Comparison of ENCODE assay signal across 12 cellular contexts in genomic region chr3:171480526-171480925, GRCh38. TPM values are rescaled to one million over a fixed set of nuclear protein-coding genes. Genes with fewer than 3 reads are reported as not detected.
A peak's percentile ranks its signal among the peaks of the same experiment; 100 is the strongest.
DNase-seq lines count a peak whose midpoint lies in the region; ATAC-seq and FAIRE-seq lines count a peak whose summit lies in the region.
"Had no signal": no experiment of that assay in that cellular context is flagged by ENCODE, and none has a peak within 500 bp of the region (broad histone marks: within the 10 kb centered on the region; RNA-seq: fewer than 3 reads in every experiment).

No MANE protein-coding gene starts in this region.

- no peaks in the 10 kb centered on the region for H3K27me3 Mint-ChIP-seq in activated T-helper 1 cell treated with anti-CD3 and anti-CD28 coated beads, Interleukin-12 subunit alpha, Interleukin-12 subunit beta, Interleukin-2, Interleukin-4 antibody, amounts not matched to agents 30 ng/mL and 10 ng/mL and 1 ng/mL, durations not matched to agents 14 hours and 24 hours and 36 hours (ENCODE audit: insufficient read depth)

- in situ Hi-C loops in Caki2 (cut with HindIII; ENCODE audit: low pct_unique_long_range_greater_than_20kb, low sequenced_read_pairs), result no loop called here

- peak; percentile 91 for ATAC-seq in GM19351 (IDR thresholded peaks at IDR 0.05; ENCODE audit: unreplicated experiment)
- peak; percentile 57 for ATAC-seq in HG03025 (IDR thresholded peaks at IDR 0.05; ENCODE audit: low FRiP score, unreplicated experiment)

- H3K4me1 Mint-ChIP-seq in activated T-helper 1 cell treated with anti-CD3 and anti-CD28 coated beads, Interleukin-12 subunit alpha, Interleukin-12 subunit beta, Interleukin-2, Interleukin-4 antibody, amounts not matched to agents 30 ng/mL and 10 ng/mL and 1 ng/mL, durations not matched to agents 14 hours and 24 hours and 36 hours (ENCODE audit: low read depth), result peaks cover 14% of the 10 kb centered on the region
- H3K4me1 Mint-ChIP-seq: brain, CD14-positive monocyte had no signal

- intact Hi-C loops in activated T-helper 1 cell treated with anti-CD3 and anti-CD28 coated beads, Interleukin-12 subunit alpha, Interleukin-12 subunit beta, Interleukin-2, Interleukin-4 antibody, amounts not matched to agents 30 ng/mL and 10 ng/mL and 1 ng/mL, durations not matched to agents 14 hours and 24 hours and 36 hours (cut with micrococcal nuclease), result loop anchor here (1.0 kb wide), 2 partner anchors 11 to 20 kb away; partner anchors contain the start of gene TNIK

- no peaks in the 10 kb centered on the region for H3K9me3 Mint-ChIP-seq in activated T-helper 1 cell treated with anti-CD3 and anti-CD28 coated beads, Interleukin-12 subunit alpha, Interleukin-12 subunit beta, Interleukin-2, Interleukin-4 antibody, amounts not matched to agents 30 ng/mL and 10 ng/mL and 1 ng/mL, durations not matched to agents 14 hours and 24 hours and 36 hours

- peak; percentile 18 for DNase-seq in Caki2 (ENCODE audit: low read depth)
- DNase-seq in activated T-helper 1 cell treated with anti-CD3 and anti-CD28 coated beads, Interleukin-12 subunit alpha, Interleukin-12 subunit beta, Interleukin-2, Interleukin-4 antibody, amounts not matched to agents 30 ng/mL and 10 ng/mL and 1 ng/mL, durations not matched to agents 14 hours and 24 hours and 36 hours (ENCODE audit: low spot score), result peak; percentile 30
- no peak for DNase-seq in amygdala (lab: John Stamatoyannopoulos, UW)
- DNase-seq in SW480 (ENCODE audit: low spot score), result no peak
- DNase-seq in frontal cortex (ENCODE audit: low spot score in 2 of 2), result no peak
- no peak for DNase-seq in GDM1 (lab: John Stamatoyannopoulos, UW)
- DNase-seq: NCI-H1694 treated with DMSO at 0.1 percent for 48 hours had no signal

- peak overlapping the region; percentile 76 for H3K27ac Mint-ChIP-seq in activated T-helper 1 cell treated with anti-CD3 and anti-CD28 coated beads, Interleukin-12 subunit alpha, Interleukin-12 subunit beta, Interleukin-2, Interleukin-4 antibody, amounts not matched to agents 30 ng/mL and 10 ng/mL and 1 ng/mL, durations not matched to agents 14 hours and 24 hours and 36 hours
- H3K27ac Mint-ChIP-seq: brain, CD14-positive monocyte had no signal

- peak overlapping the region; percentile 2 for H3K4me3 Mint-ChIP-seq in activated T-helper 1 cell treated with anti-CD3 and anti-CD28 coated beads, Interleukin-12 subunit alpha, Interleukin-12 subunit beta, Interleukin-2, Interleukin-4 antibody, amounts not matched to agents 30 ng/mL and 10 ng/mL and 1 ng/mL, durations not matched to agents 14 hours and 24 hours and 36 hours
- H3K4me3 Mint-ChIP-seq: brain, CD14-positive monocyte had no signal

- no peak for FAIRE-seq in frontal cortex (lab: Jason Lieb, UNC)
- FAIRE-seq: H54 had no signal

- no peaks in the 10 kb centered on the region for H3K36me3 Mint-ChIP-seq in activated T-helper 1 cell treated with anti-CD3 and anti-CD28 coated beads, Interleukin-12 subunit alpha, Interleukin-12 subunit beta, Interleukin-2, Interleukin-4 antibody, amounts not matched to agents 30 ng/mL and 10 ng/mL and 1 ng/mL, durations not matched to agents 14 hours and 24 hours and 36 hours (ENCODE audit: low read depth)
- H3K36me3 Mint-ChIP-seq: brain, CD14-positive monocyte had no signal

RNA-seq across cellular contexts. Expression of gene TNIK, which starts 20.3 kb away (rescaled TPM):
- total RNA-seq in Caki2 (2014; rRNA removed; shearing (Covaris generic); ENCODE audit: low replicate concordance), result 16.6 and 19.1 TPM in 2 replicates
- 21.0 and 21.5 TPM in 2 replicates for total RNA-seq in activated T-helper 1 cell treated with anti-CD3 and anti-CD28 coated beads, Interleukin-12 subunit alpha, Interleukin-12 subunit beta, Interleukin-2, Interleukin-4 antibody, amounts not matched to agents 30 ng/mL and 10 ng/mL and 1 ng/mL, durations not matched to agents 14 hours and 24 hours and 36 hours
- 75.4 TPM for total RNA-seq in frontal cortex

Comparison
In these comparisons a context has a peak if more than half of its experiments do, and no peak if none do; other contexts are left out.
1. DNase-seq: peak in Caki2 (single experiment) and activated T-helper 1 cell treated with anti-CD3 and anti-CD28 coated beads, Interleukin-12 subunit alpha, Interleukin-12 subunit beta, Interleukin-2, Interleukin-4 antibody, amounts not matched to agents 30 ng/mL and 10 ng/mL and 1 ng/mL, durations not matched to agents 14 hours and 24 hours and 36 hours (single experiment); none in amygdala (0 of 56), SW480 (single experiment), frontal cortex (0 of 2) and GDM1 (single experiment).